8 cellular contexts compared by ENCODE assay signal in the genomic region with DNA sequence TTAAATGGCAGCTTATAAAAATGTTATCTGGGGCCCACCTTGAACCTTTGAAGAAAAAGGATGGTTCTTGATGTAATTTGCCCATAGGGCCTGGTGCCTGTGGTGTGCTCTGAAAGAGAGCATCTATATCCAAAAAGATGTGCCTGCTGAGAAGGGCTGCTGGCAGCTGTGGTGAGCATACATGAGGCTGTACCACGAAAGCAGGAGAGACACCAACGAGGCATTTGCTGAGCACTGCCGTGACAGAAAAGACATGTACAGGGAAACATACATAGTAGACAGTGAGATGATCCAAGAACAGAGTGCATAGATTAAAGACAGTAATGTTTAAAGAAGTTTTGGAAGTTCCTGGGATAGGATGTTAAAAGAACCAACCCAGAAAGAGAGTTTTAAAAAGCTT.
"Had no signal": no experiment of that assay in that cellular context is flagged by ENCODE, and none has a peak within 500 bp of the region (broad histone marks: within the 10 kb centered on the region; RNA-seq: fewer than 3 reads in every experiment).

No MANE protein-coding gene starts in this region.

- H3K4me3 Mint-ChIP-seq: IgD-negative memory B cell had no signal

- H2AFZ ChIP-seq: GM23248 had no signal

- H3K9me3 Mint-ChIP-seq: IgD-negative memory B cell had no signal

- H3K4me1 Mint-ChIP-seq: IgD-negative memory B cell had no signal

- H3K9ac ChIP-seq: GM23248, KMS-11 had no signal

- H3K4me2 ChIP-seq: KMS-11 had no signal

- H3K27me3 Mint-ChIP-seq: IgD-negative memory B cell had no signal

- H3K27ac ChIP-seq: GM23248, KMS-11 had no signal

- FAIRE-seq: HTR-8/SVneo had no signal

- H3K4me3 ChIP-seq: GM23248 had no signal

- DNase-seq: GM23248, H7, HCEC 1CT, Karpas-422, KBM-7 had no signal
